ENCODE assay signal across 18 cellular contexts in the genomic region with DNA sequence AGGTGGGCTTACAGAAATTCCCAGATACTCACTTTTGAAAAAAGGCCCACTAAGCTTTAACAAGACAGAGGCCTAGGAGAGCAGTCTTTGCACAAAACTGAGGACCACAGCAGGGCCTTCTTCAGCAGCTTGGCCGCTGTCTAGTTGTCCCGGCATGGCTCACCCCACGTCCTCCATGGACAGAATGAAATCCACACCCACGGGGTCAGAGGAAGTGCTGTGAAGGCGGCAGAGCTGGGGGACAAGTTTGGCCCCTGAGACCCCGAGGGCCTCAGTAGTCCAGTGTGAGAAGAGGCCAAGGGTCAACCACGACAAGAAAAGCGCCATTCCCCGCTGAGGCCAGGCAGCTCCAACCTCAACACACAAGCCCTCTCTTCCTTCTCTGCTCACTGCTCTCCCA.
A peak's percentile ranks its signal among the peaks of the same experiment; 100 is the strongest.
DNase-seq lines count a peak whose midpoint lies in the region; ATAC-seq and TF ChIP-seq lines count a peak whose summit lies in the region.
"Had no signal": no experiment of that assay in that cellular context is flagged by ENCODE, and none has a peak within 500 bp of the region (broad histone marks: within the 10 kb centered on the region; RNA-seq: fewer than 3 reads in every experiment).

No MANE protein-coding gene starts in this region.

- H4K20me1 ChIP-seq in BLaER1 (peaks cover 100% of the 10 kb centered on the region), GM23338 (replicated peaks; ENCODE audit: insufficient read depth) (peaks cover 70% of the 10 kb centered on the region)

- WGBS in right cardiac atrium = 86% methylated on average over 9 of the region's 9 CpGs

- no peak for DNase-seq in GM23338 (ENCODE audit: low spot score)
- peak in 2 of 3 donors; percentile 26 to 28 for DNase-seq in right cardiac atrium
- DNase-seq in progenitor cell of endocrine pancreas (ENCODE audit: low spot score, unreplicated experiment) = no peak
- DNase-seq in NCI-H1417 treated with DMSO at 0.1 percent for 48 hours (lab: John Stamatoyannopoulos, UW) = no peak
- DNase-seq in activated T-cell treated with anti-CD3 and anti-CD28 coated beads, Interleukin-2, amount 50 U/mL, for 4 hours = no peak
- no peak for DNase-seq in colonic mucosa
- DNase-seq: DMS 273 treated with DMSO at 0.1 percent for 48 hours, DND-41, HFFc6, KBM-7, NCI-H1105, NCI-H1694, NCI-H510A, NCI-H774, SHP77 treated with DMSO at 0.1 percent for 48 hours had no signal

- H3K4me3 ChIP-seq in BLaER1 (peak overlapping the region; percentile 15; the same call in 1 of the 2 replicates), GM23338 (no peak overlapping the region), right cardiac atrium (ENCODE audit: low read length) (no peak overlapping the region), colonic mucosa (no peak overlapping the region)

- peaks cover 87% of the 10 kb centered on the region for H3K36me3 Mint-ChIP-seq in GM23338 (ENCODE audit: low read depth)
- H3K36me3 Mint-ChIP-seq in progenitor cell of endocrine pancreas (ENCODE audit: insufficient read depth) = peaks cover 40% of the 10 kb centered on the region
- no peaks in the 10 kb centered on the region for H3K36me3 Mint-ChIP-seq in activated T-cell treated with anti-CD3 and anti-CD28 coated beads, Interleukin-2, amount 50 U/mL, for 4 hours (ENCODE audit: insufficient read depth)

- H3K36me3 ChIP-seq in BLaER1 (peaks cover 91% of the 10 kb centered on the region), GM23338 (ENCODE audit: insufficient read depth) (no peaks in the 10 kb centered on the region; the same call in none of the 2 replicates), colonic mucosa (no peaks in the 10 kb centered on the region)

- no peaks in the 10 kb centered on the region for H3F3A ChIP-seq in GM23338 (replicated peaks; ENCODE audit: low read depth)

- H2AFZ ChIP-seq in GM23338 = no peak overlapping the region

- H3K79me2 ChIP-seq in GM23338 (replicated peaks; ENCODE audit: insufficient read depth) = peaks cover 100% of the 10 kb centered on the region

- H3K27me3 Mint-ChIP-seq in GM23338 (ENCODE audit: insufficient read depth, low read depth, poor library complexity) (peaks cover 19% of the 10 kb centered on the region), progenitor cell of endocrine pancreas (no peaks in the 10 kb centered on the region)
- no peaks in the 10 kb centered on the region for H3K27me3 Mint-ChIP-seq in activated T-cell treated with anti-CD3 and anti-CD28 coated beads, Interleukin-2, amount 50 U/mL, for 4 hours (ENCODE audit: low read depth)

- H3K27me3 ChIP-seq in BLaER1 (no peaks in the 10 kb centered on the region), GM23338 (ENCODE audit: insufficient read depth) (no peaks in the 10 kb centered on the region), right cardiac atrium (ENCODE audit: control insufficient read depth, insufficient read depth) (no peaks in the 10 kb centered on the region), colonic mucosa (no peaks in the 10 kb centered on the region)

- ATAC-seq in GM23338 = no peak
- no peak for ATAC-seq in right cardiac atrium
- no peak for ATAC-seq in activated T-cell treated with anti-CD3 and anti-CD28 coated beads, Interleukin-2, amount 50 U/mL, for 4 hours
- ATAC-seq: HepG2 had no signal

- H3K9me3 Mint-ChIP-seq in GM23338 (peaks cover 21% of the 10 kb centered on the region), progenitor cell of endocrine pancreas (ENCODE audit: low read depth) (peaks cover 6% of the 10 kb centered on the region)
- H3K9me3 Mint-ChIP-seq in activated T-cell treated with anti-CD3 and anti-CD28 coated beads, Interleukin-2, amount 50 U/mL, for 4 hours = peaks cover 4% of the 10 kb centered on the region
- H3K9me3 Mint-ChIP-seq: HFFc6 had no signal

- H3K9ac ChIP-seq in BLaER1 (no peak overlapping the region), colonic mucosa (ENCODE audit: low read depth in 2 of 2, low read length in 2 of 2) (no peak overlapping the region)

- peaks cover 49% of the 10 kb centered on the region for H3K4me1 ChIP-seq in BLaER1
- peaks cover 28% of the 10 kb centered on the region; the same call in 1 of the 2 replicates for H3K4me1 ChIP-seq in GM23338 (ENCODE audit: insufficient read depth)
- H3K4me1 ChIP-seq in right cardiac atrium (ENCODE audit: control insufficient read depth, insufficient read depth, low read length) = peaks cover 48% of the 10 kb centered on the region
- peaks cover 19% of the 10 kb centered on the region for H3K4me1 ChIP-seq in colonic mucosa

- intact Hi-C loops in right cardiac atrium (cut with DNase I) (no loop called here), colonic mucosa (cut with DNase I) (no loop called here)

- H3K4me2 ChIP-seq in BLaER1 (no peak overlapping the region), GM23338 (no peak overlapping the region)

- TF ChIP-seq CTCF in GM23338 (conservative IDR thresholded peaks at IDR 0.05; ENCODE audit: low read depth in 2 of 2) (no peak), progenitor cell of endocrine pancreas (IDR thresholded peaks at IDR 0.05; ENCODE audit: unreplicated experiment) (no peak), colonic mucosa (IDR thresholded peaks at IDR 0.05) (no peak)

- no peaks in the 10 kb centered on the region for H3K9me2 ChIP-seq in GM23338 (ENCODE audit: insufficient read depth)

- peaks cover 40% of the 10 kb centered on the region for H3K9me3 ChIP-seq in BLaER1
- H3K9me3 ChIP-seq in right cardiac atrium (ENCODE audit: control insufficient read depth, low read length) = no peaks in the 10 kb centered on the region
- no peaks in the 10 kb centered on the region for H3K9me3 ChIP-seq in colonic mucosa

- H3K27ac ChIP-seq in BLaER1 (no peak overlapping the region), GM23338 (ENCODE audit: low read depth) (no peak overlapping the region), right cardiac atrium (ENCODE audit: low read length) (no peak overlapping the region), colonic mucosa (no peak overlapping the region)

- peaks cover 66% of the 10 kb centered on the region for H3K4me1 Mint-ChIP-seq in GM23338
- H3K4me1 Mint-ChIP-seq in progenitor cell of endocrine pancreas (ENCODE audit: low read depth) = peaks cover 36% of the 10 kb centered on the region
- H3K4me1 Mint-ChIP-seq in activated T-cell treated with anti-CD3 and anti-CD28 coated beads, Interleukin-2, amount 50 U/mL, for 4 hours (ENCODE audit: low read depth) = no peaks in the 10 kb centered on the region

- no peak overlapping the region for H3K4me3 Mint-ChIP-seq in GM23338
- no peak overlapping the region for H3K4me3 Mint-ChIP-seq in progenitor cell of endocrine pancreas (ENCODE audit: low read depth)
- H3K4me3 Mint-ChIP-seq in activated T-cell treated with anti-CD3 and anti-CD28 coated beads, Interleukin-2, amount 50 U/mL, for 4 hours = no peak overlapping the region
- H3K4me3 Mint-ChIP-seq: CD14-positive monocyte, HFFc6 had no signal

- H3K27ac Mint-ChIP-seq in GM23338 (peak overlapping the region; percentile 24; the same call in 1 of the 2 replicates), progenitor cell of endocrine pancreas (peak overlapping the region; percentile 78)
- H3K27ac Mint-ChIP-seq: HFFc6 had no signal

TF ChIP-seq in GM23338, 12 proteins besides CTCF, POLR2A, EP300 and RAD21 (continues in another document):
- TF ChIP-seq ZNF114 (CRISPR knock-in tag; IDR thresholded peaks at IDR 0.05) = no peak
- no peak for TF ChIP-seq EZH2phosphoT487 (IDR thresholded peaks at IDR 0.05; ENCODE audit: unreplicated experiment)
- TF ChIP-seq STAT1 (IDR thresholded peaks at IDR 0.05; ENCODE audit: unreplicated experiment) = no peak
- TF ChIP-seq, protein P1, sequence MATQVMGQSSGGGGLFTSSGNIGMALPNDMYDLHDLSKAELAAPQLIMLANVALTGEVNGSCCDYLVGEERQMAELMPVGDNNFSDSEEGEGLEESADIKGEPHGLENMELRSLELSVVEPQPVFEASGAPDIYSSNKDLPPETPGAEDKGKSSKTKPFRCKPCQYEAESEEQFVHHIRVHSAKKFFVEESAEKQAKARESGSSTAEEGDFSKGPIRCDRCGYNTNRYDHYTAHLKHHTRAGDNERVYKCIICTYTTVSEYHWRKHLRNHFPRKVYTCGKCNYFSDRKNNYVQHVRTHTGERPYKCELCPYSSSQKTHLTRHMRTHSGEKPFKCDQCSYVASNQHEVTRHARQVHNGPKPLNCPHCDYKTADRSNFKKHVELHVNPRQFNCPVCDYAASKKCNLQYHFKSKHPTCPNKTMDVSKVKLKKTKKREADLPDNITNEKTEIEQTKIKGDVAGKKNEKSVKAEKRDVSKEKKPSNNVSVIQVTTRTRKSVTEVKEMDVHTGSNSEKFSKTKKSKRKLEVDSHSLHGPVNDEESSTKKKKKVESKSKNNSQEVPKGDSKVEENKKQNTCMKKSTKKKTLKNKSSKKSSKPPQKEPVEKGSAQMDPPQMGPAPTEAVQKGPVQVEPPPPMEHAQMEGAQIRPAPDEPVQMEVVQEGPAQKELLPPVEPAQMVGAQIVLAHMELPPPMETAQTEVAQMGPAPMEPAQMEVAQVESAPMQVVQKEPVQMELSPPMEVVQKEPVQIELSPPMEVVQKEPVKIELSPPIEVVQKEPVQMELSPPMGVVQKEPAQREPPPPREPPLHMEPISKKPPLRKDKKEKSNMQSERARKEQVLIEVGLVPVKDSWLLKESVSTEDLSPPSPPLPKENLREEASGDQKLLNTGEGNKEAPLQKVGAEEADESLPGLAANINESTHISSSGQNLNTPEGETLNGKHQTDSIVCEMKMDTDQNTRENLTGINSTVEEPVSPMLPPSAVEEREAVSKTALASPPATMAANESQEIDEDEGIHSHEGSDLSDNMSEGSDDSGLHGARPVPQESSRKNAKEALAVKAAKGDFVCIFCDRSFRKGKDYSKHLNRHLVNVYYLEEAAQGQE (IDR thresholded peaks at IDR 0.05; ENCODE audit: unreplicated experiment) = no peak
- TF ChIP-seq EZH2 (IDR thresholded peaks at IDR 0.05; ENCODE audit: low read depth, unreplicated experiment) = no peak

Comparison
In these comparisons a context has a peak if more than half of its experiments do, and no peak if none do; other contexts are left out.
1. DNase-seq: peak in right cardiac atrium (2 of 3); none in GM23338 (single experiment), progenitor cell of endocrine pancreas (single experiment), NCI-H1417 treated with DMSO at 0.1 percent for 48 hours (single experiment), activated T-cell treated with anti-CD3 and anti-CD28 coated beads, Interleukin-2, amount 50 U/mL, for 4 hours (single experiment) and colonic mucosa (single experiment).